In the genomic region with DNA sequence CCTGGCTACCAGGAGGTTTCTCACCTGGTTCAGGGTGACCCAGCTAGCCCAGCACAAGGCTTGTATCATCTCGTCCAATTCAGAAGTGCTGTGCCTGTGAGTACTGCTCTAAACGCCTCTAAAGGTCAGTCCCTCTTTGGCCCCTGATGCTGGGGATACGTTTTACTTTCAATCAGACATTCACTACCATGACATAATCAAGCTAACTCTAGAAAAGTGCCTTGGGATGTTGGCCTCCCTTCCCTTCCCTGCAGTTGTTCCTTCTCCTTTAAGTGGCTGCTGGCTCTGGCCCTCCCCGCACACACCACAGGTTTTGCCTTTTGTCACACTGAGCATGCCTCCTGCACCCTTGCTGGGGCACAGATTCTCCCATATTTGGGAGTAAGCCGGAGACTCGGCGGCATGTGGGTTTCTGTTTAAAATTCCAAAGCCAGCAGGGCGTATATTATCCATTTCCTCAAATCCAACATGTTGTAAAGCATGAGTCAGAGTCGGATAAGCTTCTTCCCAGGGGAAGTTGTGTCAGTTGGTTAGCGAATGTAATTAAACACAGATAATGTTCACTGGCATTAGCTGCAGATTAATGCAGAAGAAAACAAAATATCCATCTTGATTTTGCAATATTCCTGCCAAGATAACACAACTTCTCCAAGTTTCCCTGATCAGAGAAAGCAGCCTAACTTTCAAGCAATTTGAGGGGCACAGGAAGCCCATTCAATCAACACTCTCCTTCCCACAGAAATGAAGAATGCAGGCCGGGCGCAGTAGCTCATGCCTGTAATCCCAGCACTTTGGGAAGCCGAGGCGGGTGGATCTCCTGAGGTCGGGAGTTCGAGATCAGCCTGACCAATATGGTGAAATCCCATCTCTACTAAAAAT, we compare ENCODE assay signal across 8 cellular contexts. TPM values are rescaled to one million over a fixed set of nuclear protein-coding genes. Genes with fewer than 3 reads are reported as not detected.
DNase-seq lines count a peak whose midpoint lies in the region; ATAC-seq and TF ChIP-seq lines count a peak whose summit lies in the region.

No MANE protein-coding gene starts in this region.

- H3K27ac ChIP-seq in ACC112 (ENCODE audit: low read depth, low read length): peak overlapping the region; percentile 93
- peak overlapping the region; percentile 48 for H3K27ac ChIP-seq in brain microvascular endothelial cell
- peak overlapping the region; percentile 68 to 76 (median 76) for H3K27ac ChIP-seq in gastrocnemius medialis

- no peaks in the 10 kb centered on the region for H3K36me3 ChIP-seq in ACC112 (ENCODE audit: insufficient read depth, low read length)
- no peaks in the 10 kb centered on the region for H3K36me3 ChIP-seq in brain microvascular endothelial cell (replicated peaks)
- no peaks in the 10 kb centered on the region for H3K36me3 ChIP-seq in iPS-15b (ENCODE audit: control insufficient read depth, insufficient read depth, low read length)
- H3K36me3 ChIP-seq in gastrocnemius medialis: no peaks in the 10 kb centered on the region

- intact Hi-C loops in gastrocnemius medialis (cut with DNase I; ENCODE audit: low total_unique reads): no loop called here

- peak overlapping the region; percentile 90 for H3K9ac ChIP-seq in iPS-15b (ENCODE audit: low read depth, low read length)

- peak overlapping the region; percentile 13 for H3K4me3 ChIP-seq in ACC112 (ENCODE audit: low read depth, low read length)
- no peak overlapping the region for H3K4me3 ChIP-seq in brain microvascular endothelial cell (ENCODE audit: low read depth, low read length)
- peak overlapping the region; percentile 43 for H3K4me3 ChIP-seq in iPS-15b (ENCODE audit: low read depth, low read length)
- H3K4me3 ChIP-seq in gastrocnemius medialis: peak overlapping the region in 3 of 4 donors; percentile 24 to 26 (median 25)

- peak overlapping the region; percentile 75 for H2AFZ ChIP-seq in ACC112 (ENCODE audit: low read length, unreplicated experiment)

- in situ Hi-C loops in brain microvascular endothelial cell (cut with HindIII; ENCODE audit: low pct_ligation_motif_present, low sequenced_read_pairs): no loop called here
- in situ Hi-C loops in gastrocnemius medialis (cut with MboI; ENCODE audit: low sequenced_read_pairs in 4 of 4): loop anchor here in 1 of 4 donors (10.0 kb wide), 1 partner anchor 119 kb away; no protein-coding TSS in a partner anchor

- no peaks in the 10 kb centered on the region for H3K9me3 ChIP-seq in iPS-15b (ENCODE audit: control insufficient read depth, insufficient read depth, low read length)
- no peaks in the 10 kb centered on the region for H3K9me3 ChIP-seq in gastrocnemius medialis

- peak; percentile 100 for DNase-seq in M059J (ENCODE audit: low read depth)
- DNase-seq in brain microvascular endothelial cell: peak; percentile 96
- DNase-seq in gastrocnemius medialis: peak; percentile 52 to 67

- TF ChIP-seq CTCF in brain microvascular endothelial cell (IDR thresholded peaks at IDR 0.05; ENCODE audit: low read depth, low read length, missing control alignments): no peak
- no peak for TF ChIP-seq CTCF in gastrocnemius medialis (IDR thresholded peaks at IDR 0.05 in 4 of 5, conservative IDR thresholded peaks at IDR 0.05 in 1 of 5)

- peaks cover 23% of the 10 kb centered on the region for H3K4me1 ChIP-seq in ACC112 (ENCODE audit: control insufficient read depth, insufficient read depth, low read length, unreplicated experiment)
- H3K4me1 ChIP-seq in iPS-15b (ENCODE audit: control insufficient read depth, insufficient read depth, low read length): peaks cover 32% of the 10 kb centered on the region
- peaks cover 0 to 21% of the 10 kb centered on the region in 2 donors for H3K4me1 ChIP-seq in gastrocnemius medialis

- H3K27me3 ChIP-seq in ACC112 (ENCODE audit: insufficient read depth, low read length) (no peaks in the 10 kb centered on the region), brain microvascular endothelial cell (replicated peaks) (no peaks in the 10 kb centered on the region), iPS-15b (ENCODE audit: control insufficient read depth, insufficient read depth, low read length) (no peaks in the 10 kb centered on the region), gastrocnemius medialis (no peaks in the 10 kb centered on the region)

- TF ChIP-seq POLR2A in gastrocnemius medialis (IDR thresholded peaks at IDR 0.05): peak; percentile 26 to 43

- H3K79me2 ChIP-seq in ACC112 (ENCODE audit: control insufficient read depth, insufficient read depth, low read length, unreplicated experiment): no peaks in the 10 kb centered on the region

- ATAC-seq in gastrocnemius medialis (peak; percentile 86 to 92), GM21447 (IDR thresholded peaks at IDR 0.05; ENCODE audit: unreplicated experiment) (no peak), HG02642 (IDR thresholded peaks at IDR 0.05; ENCODE audit: poor library complexity, unreplicated experiment) (no peak), HG02571 (IDR thresholded peaks at IDR 0.05; ENCODE audit: unreplicated experiment) (no peak)

RNA-seq across cellular contexts. Expression of a gene that starts 31.8 kb away (rescaled TPM):
- 89.3 and 159 TPM in 2 replicates for total RNA-seq in M059J (2014; rRNA removed; shearing (Covaris generic))
- total RNA-seq in gastrocnemius medialis: 100 to 1,000 TPM; 129 to 299 (median 210) TPM

RNA-seq across cellular contexts. Expression of a gene that starts 55.2 kb away (rescaled TPM):
- total RNA-seq in M059J (2014; rRNA removed; shearing (Covaris generic)): 264 and 272 TPM in 2 replicates
- total RNA-seq in gastrocnemius medialis: 1 to 10 TPM in 3 of 4 donors, under 1 TPM in 1; 0.83 to 5.0 (median 2.3) TPM

Comparison
In these comparisons a context has a peak if more than half of its experiments do, and no peak if none do; other contexts are left out.
1. ATAC-seq: peak in gastrocnemius medialis (2 of 2); none in GM21447 (single experiment), HG02642 (single experiment) and HG02571 (single experiment).
2. RNA of a gene that starts 55.2 kb away (total RNA-seq): 264 to 272 TPM in M059J; 0.83 to 5.0 TPM in gastrocnemius medialis; every median in the first group is over 10 times any median in the second.
3. Peak in every context shown above with its lines, with median percentiles within 50 percentile points of each other: H3K27ac ChIP-seq and DNase-seq.